28 cellular contexts compared by ENCODE assay signal in genomic region chr4:3816983-3817382, GRCh38.
"Had no signal": no experiment of that assay in that cellular context is flagged by ENCODE, and none has a peak within 500 bp of the region (broad histone marks: within the 10 kb centered on the region; RNA-seq: fewer than 3 reads in every experiment).

No MANE protein-coding gene starts in this region.

- H3K9me3 Mint-ChIP-seq: dendritic cell treated with granulocyte-macrophage colony-stimulating factor and Interleukin-4, amounts not matched to agents 40 ng/mL and 50 ng/mL, for 4 days; effector memory CD8-positive, alpha-beta T cell; immature natural killer cell; mesothelial cell of epicardium had no signal

- H3K4me3 ChIP-seq: colonic mucosa, esophagus squamous epithelium, gastrocnemius medialis, hepatocyte, left lung, lung, mucosa of descending colon had no signal

- DNase-seq: colonic mucosa; cortex of kidney; effector CD8-positive, alpha-beta T cell; effector memory CD8-positive, alpha-beta T cell; endodermal cell; erythroblast; esophagus squamous epithelium; foreskin fibroblast; foreskin melanocyte; gastrocnemius medialis; glutamatergic neuron; head of caudate nucleus; hypothalamus; immature natural killer cell; islet precursor cell; kidney glomerular epithelial cell; left ventricle myocardium superior; mammary epithelial cell; naive B cell had no signal

- H3K9me3 ChIP-seq: colonic mucosa, esophagus squamous epithelium, left lung, mucosa of descending colon had no signal

- ATAC-seq: effector memory CD8-positive, alpha-beta T cell; esophagus mucosa; gastrocnemius medialis; left lung; left ventricle myocardium superior; mucosa of descending colon had no signal

- H3K27ac ChIP-seq: colonic mucosa, epithelial cell of prostate, esophagus squamous epithelium, gastrocnemius medialis, hepatocyte, left lung had no signal

- H3K27ac Mint-ChIP-seq: dendritic cell treated with granulocyte-macrophage colony-stimulating factor and Interleukin-4, amounts not matched to agents 40 ng/mL and 50 ng/mL, for 4 days; effector memory CD8-positive, alpha-beta T cell; endodermal cell; immature natural killer cell; memory B cell; mesothelial cell of epicardium had no signal

- H3K27me3 ChIP-seq: colonic mucosa, hepatocyte had no signal

- H3K4me3 Mint-ChIP-seq: dendritic cell treated with granulocyte-macrophage colony-stimulating factor and Interleukin-4, amounts not matched to agents 40 ng/mL and 50 ng/mL, for 4 days; effector memory CD8-positive, alpha-beta T cell; endodermal cell; immature natural killer cell; memory B cell; mesothelial cell of epicardium; naive B cell had no signal

- H3K36me3 Mint-ChIP-seq: immature natural killer cell, memory B cell, mesothelial cell of epicardium, naive B cell had no signal

- H3K4me1 ChIP-seq: colonic mucosa, esophagus squamous epithelium, gastrocnemius medialis, left lung had no signal

- H3K36me3 ChIP-seq: colonic mucosa, esophagus squamous epithelium, gastrocnemius medialis, left lung had no signal

- H3K4me1 Mint-ChIP-seq: immature natural killer cell, memory B cell, naive B cell had no signal

- H3K27me3 Mint-ChIP-seq: dendritic cell treated with granulocyte-macrophage colony-stimulating factor and Interleukin-4, amounts not matched to agents 40 ng/mL and 50 ng/mL, for 4 days had no signal
